ENCODE assay signal across 8 cellular contexts in genomic region chr18:79644006-79644665, GRCh38. TPM values are rescaled to one million over a fixed set of nuclear protein-coding genes. Genes with fewer than 3 reads are reported as not detected.
A peak's percentile ranks its signal among the peaks of the same experiment; 100 is the strongest.
DNase-seq lines count a peak whose midpoint lies in the region; ATAC-seq and FAIRE-seq lines count a peak whose summit lies in the region.

No MANE protein-coding gene starts in this region.

- H3K4me1 ChIP-seq in ACC112 (ENCODE audit: control insufficient read depth, insufficient read depth, low read length, unreplicated experiment), result peaks cover 3% of the 10 kb centered on the region
- peaks cover 2% of the 10 kb centered on the region for H3K4me1 ChIP-seq in mesenchymal stem cell (ENCODE audit: control insufficient read depth, insufficient read depth, low read depth, low read length)

- H3K27ac ChIP-seq in ACC112 (ENCODE audit: low read depth, low read length) (no peak overlapping the region), mesenchymal stem cell (ENCODE audit: low read length, poor library complexity, severe bottlenecking) (no peak overlapping the region)

- H3K27me3 ChIP-seq in ACC112 (ENCODE audit: insufficient read depth, low read length) (peaks cover 12% of the 10 kb centered on the region), mesenchymal stem cell (ENCODE audit: control insufficient read depth in 1 of 2, insufficient read depth in 1 of 2, low read length in 2 of 2) (peaks cover 33 to 72% of the 10 kb centered on the region in 2 experiments)

- H2AK5ac ChIP-seq in mesenchymal stem cell (ENCODE audit: low read length, severe bottlenecking), result no peak overlapping the region

- H3K4me2 ChIP-seq in mesenchymal stem cell (ENCODE audit: low read length, poor library complexity, severe bottlenecking), result peak overlapping the region; percentile 51

- 0 out of 2 replicates have a peak overlapping the region, but pooled peaks have one; percentile 6 for H3K4me3 ChIP-seq in ACC112 (ENCODE audit: low read depth, low read length)
- H3K4me3 ChIP-seq in mesenchymal stem cell (ENCODE audit: insufficient read depth in 1 of 2, low read depth in 1 of 2, low read length in 2 of 2), result no peak overlapping the region

- no peaks in the 10 kb centered on the region for H3K79me1 ChIP-seq in mesenchymal stem cell (replicated peaks; ENCODE audit: low read length, poor library complexity, severe bottlenecking)

- peak; percentile 72 for ATAC-seq in HG03108 (IDR thresholded peaks at IDR 0.05; ENCODE audit: unreplicated experiment)

- H3K79me2 ChIP-seq in ACC112 (ENCODE audit: control insufficient read depth, insufficient read depth, low read length, unreplicated experiment), result no peaks in the 10 kb centered on the region

- no peak overlapping the region for H3K18ac ChIP-seq in mesenchymal stem cell (ENCODE audit: low read depth in 1 of 2, low read length in 2 of 2)

- peak overlapping the region; percentile 10 for H3K9ac ChIP-seq in mesenchymal stem cell (ENCODE audit: low read length)

- no peak overlapping the region for H2BK15ac ChIP-seq in mesenchymal stem cell (ENCODE audit: low read depth, poor library complexity, severe bottlenecking)

- H3K9me3 ChIP-seq in mesenchymal stem cell (ENCODE audit: control insufficient read depth, low read length), result no peaks in the 10 kb centered on the region

- peak; percentile 82 for DNase-seq in GM18507 (ENCODE audit: extremely low spot score, insufficient read length, low read depth)
- DNase-seq in NCI-H345 (lab: John Stamatoyannopoulos, UW), result peak; percentile 70
- DNase-seq in activated CD4-positive, alpha-beta T cell treated with anti-CD3 and anti-CD28 coated beads, Interleukin-2, amount 50 U/mL, for 4 hours, result peak; percentile 62 to 65
- DNase-seq in ecto neural progenitor cell (ENCODE audit: low spot score), result peak; percentile 85
- peak; percentile 48 for DNase-seq in mesenchymal stem cell
- peak; percentile 58 to 69 for DNase-seq in stimulated activated CD8-positive, alpha-beta memory T cell treated with anti-CD3 and anti-CD28 coated beads, Interleukin-2, amount 100 ng/mL, for 48 hours (ENCODE audit: low read depth in 2 of 2)

- H2AFZ ChIP-seq in ACC112 (ENCODE audit: low read length, unreplicated experiment), result no peak overlapping the region
- no peak overlapping the region for H2AFZ ChIP-seq in mesenchymal stem cell (ENCODE audit: low read depth, low read length)

- H2BK12ac ChIP-seq in mesenchymal stem cell (ENCODE audit: low read length in 2 of 2), result no peak overlapping the region

- no peak overlapping the region for H2BK5ac ChIP-seq in mesenchymal stem cell (ENCODE audit: low read depth, low read length, poor library complexity, severe bottlenecking)

- H3K36me3 ChIP-seq in ACC112 (ENCODE audit: insufficient read depth, low read length), result no peaks in the 10 kb centered on the region
- no peaks in the 10 kb centered on the region for H3K36me3 ChIP-seq in mesenchymal stem cell (ENCODE audit: control insufficient read depth in 1 of 2, insufficient read depth in 2 of 2, low read depth in 1 of 2, low read length in 2 of 2)

- peak; percentile 65 for FAIRE-seq in GM18507 (lab: Jason Lieb, UNC)

- no peak overlapping the region for H2BK120ac ChIP-seq in mesenchymal stem cell (ENCODE audit: low read depth, low read length)

- WGBS in mesenchymal stem cell, result 14% methylated on average over 19 of the region's 22 CpGs

- H4K8ac ChIP-seq in mesenchymal stem cell (ENCODE audit: low read length), result no peak overlapping the region

- H3K14ac ChIP-seq in mesenchymal stem cell (ENCODE audit: low read length in 2 of 2), result no peak overlapping the region

- H4K91ac ChIP-seq in mesenchymal stem cell (ENCODE audit: low read length), result no peak overlapping the region

- no peak overlapping the region for H3K4ac ChIP-seq in mesenchymal stem cell (ENCODE audit: low read depth in 1 of 2, low read length in 2 of 2)

- H3K23ac ChIP-seq in mesenchymal stem cell (ENCODE audit: low read length in 2 of 2), result no peak overlapping the region

RNA-seq across cellular contexts. Expression of gene CTDP1, which starts 35.5 kb away (rescaled TPM):
- polyA plus RNA-seq in mesenchymal stem cell (2013, experiment 1 of 2), result 11.1 TPM
- 11.3 TPM for polyA plus RNA-seq in mesenchymal stem cell (2013, experiment 2 of 2)
